ENCODE assay signal across 1 cellular context in the genomic region with DNA sequence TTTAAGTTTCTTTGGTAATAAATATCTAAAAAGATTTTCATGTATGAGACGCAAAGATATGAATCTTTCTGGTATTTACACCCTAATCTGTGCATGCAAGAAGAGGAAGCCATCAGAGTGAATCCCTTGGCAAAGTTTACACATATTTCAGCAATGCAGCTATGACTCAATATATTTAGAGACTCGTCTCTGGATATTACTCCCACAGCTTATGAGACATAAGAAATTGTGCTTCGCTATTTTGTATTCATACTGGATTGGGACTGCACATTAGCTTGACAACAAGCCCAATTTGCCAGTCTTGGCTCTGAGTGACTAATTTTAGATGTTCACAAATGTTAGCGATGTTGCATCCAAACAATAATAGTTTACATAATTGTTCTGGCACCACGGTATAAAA.
TF ChIP-seq lines count a peak whose summit lies in the region.

No MANE protein-coding gene starts in this region.

TF ChIP-seq in GM23338, 12 proteins besides CTCF, POLR2A, EP300 and RAD21 (continued from another document):
- TF ChIP-seq, protein P1, sequence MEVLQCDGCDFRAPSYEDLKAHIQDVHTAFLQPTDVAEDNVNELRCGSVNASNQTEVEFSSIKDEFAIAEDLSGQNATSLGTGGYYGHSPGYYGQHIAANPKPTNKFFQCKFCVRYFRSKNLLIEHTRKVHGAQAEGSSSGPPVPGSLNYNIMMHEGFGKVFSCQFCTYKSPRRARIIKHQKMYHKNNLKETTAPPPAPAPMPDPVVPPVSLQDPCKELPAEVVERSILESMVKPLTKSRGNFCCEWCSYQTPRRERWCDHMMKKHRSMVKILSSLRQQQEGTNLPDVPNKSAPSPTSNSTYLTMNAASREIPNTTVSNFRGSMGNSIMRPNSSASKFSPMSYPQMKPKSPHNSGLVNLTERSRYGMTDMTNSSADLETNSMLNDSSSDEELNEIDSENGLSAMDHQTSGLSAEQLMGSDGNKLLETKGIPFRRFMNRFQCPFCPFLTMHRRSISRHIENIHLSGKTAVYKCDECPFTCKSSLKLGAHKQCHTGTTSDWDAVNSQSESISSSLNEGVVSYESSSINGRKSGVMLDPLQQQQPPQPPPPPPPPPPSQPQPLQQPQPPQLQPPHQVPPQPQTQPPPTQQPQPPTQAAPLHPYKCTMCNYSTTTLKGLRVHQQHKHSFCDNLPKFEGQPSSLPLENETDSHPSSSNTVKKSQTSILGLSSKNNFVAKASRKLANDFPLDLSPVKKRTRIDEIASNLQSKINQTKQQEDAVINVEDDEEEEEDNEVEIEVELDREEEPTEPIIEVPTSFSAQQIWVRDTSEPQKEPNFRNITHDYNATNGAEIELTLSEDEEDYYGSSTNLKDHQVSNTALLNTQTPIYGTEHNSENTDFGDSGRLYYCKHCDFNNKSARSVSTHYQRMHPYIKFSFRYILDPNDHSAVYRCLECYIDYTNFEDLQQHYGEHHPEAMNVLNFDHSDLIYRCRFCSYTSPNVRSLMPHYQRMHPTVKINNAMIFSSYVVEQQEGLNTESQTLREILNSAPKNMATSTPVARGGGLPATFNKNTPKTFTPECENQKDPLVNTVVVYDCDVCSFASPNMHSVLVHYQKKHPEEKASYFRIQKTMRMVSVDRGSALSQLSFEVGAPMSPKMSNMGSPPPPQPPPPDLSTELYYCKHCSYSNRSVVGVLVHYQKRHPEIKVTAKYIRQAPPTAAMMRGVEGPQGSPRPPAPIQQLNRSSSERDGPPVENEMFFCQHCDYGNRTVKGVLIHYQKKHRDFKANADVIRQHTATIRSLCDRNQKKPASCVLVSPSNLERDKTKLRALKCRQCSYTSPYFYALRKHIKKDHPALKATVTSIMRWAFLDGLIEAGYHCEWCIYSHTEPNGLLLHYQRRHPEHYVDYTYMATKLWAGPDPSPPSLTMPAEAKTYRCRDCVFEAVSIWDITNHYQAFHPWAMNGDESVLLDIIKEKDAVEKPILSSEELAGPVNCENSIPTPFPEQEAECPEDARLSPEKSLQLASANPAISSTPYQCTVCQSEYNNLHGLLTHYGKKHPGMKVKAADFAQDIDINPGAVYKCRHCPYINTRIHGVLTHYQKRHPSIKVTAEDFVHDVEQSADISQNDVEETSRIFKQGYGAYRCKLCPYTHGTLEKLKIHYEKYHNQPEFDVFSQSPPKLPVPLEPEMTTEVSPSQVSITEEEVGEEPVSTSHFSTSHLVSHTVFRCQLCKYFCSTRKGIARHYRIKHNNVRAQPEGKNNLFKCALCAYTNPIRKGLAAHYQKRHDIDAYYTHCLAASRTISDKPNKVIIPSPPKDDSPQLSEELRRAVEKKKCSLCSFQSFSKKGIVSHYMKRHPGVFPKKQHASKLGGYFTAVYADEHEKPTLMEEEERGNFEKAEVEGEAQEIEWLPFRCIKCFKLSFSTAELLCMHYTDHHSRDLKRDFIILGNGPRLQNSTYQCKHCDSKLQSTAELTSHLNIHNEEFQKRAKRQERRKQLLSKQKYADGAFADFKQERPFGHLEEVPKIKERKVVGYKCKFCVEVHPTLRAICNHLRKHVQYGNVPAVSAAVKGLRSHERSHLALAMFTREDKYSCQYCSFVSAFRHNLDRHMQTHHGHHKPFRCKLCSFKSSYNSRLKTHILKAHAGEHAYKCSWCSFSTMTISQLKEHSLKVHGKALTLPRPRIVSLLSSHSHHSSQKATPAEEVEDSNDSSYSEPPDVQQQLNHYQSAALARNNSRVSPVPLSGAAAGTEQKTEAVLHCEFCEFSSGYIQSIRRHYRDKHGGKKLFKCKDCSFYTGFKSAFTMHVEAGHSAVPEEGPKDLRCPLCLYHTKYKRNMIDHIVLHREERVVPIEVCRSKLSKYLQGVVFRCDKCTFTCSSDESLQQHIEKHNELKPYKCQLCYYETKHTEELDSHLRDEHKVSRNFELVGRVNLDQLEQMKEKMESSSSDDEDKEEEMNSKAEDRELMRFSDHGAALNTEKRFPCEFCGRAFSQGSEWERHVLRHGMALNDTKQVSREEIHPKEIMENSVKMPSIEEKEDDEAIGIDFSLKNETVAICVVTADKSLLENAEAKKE (CRISPR knock-in tag; IDR thresholded peaks at IDR 0.05): no peak
- TF ChIP-seq NANOG (IDR thresholded peaks at IDR 0.05; ENCODE audit: borderline replicate concordance) (no peak), ZNF331 (CRISPR knock-in tag; IDR thresholded peaks at IDR 0.05; ENCODE audit: low read depth) (no peak), STAT1 (IDR thresholded peaks at IDR 0.05; ENCODE audit: unreplicated experiment) (no peak), JUNB (IDR thresholded peaks at IDR 0.05; ENCODE audit: unreplicated experiment) (no peak)
- TF ChIP-seq, protein P2, sequence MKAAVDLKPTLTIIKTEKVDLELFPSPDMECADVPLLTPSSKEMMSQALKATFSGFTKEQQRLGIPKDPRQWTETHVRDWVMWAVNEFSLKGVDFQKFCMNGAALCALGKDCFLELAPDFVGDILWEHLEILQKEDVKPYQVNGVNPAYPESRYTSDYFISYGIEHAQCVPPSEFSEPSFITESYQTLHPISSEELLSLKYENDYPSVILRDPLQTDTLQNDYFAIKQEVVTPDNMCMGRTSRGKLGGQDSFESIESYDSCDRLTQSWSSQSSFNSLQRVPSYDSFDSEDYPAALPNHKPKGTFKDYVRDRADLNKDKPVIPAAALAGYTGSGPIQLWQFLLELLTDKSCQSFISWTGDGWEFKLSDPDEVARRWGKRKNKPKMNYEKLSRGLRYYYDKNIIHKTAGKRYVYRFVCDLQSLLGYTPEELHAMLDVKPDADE (IDR thresholded peaks at IDR 0.05): no peak
